In the genomic region with DNA sequence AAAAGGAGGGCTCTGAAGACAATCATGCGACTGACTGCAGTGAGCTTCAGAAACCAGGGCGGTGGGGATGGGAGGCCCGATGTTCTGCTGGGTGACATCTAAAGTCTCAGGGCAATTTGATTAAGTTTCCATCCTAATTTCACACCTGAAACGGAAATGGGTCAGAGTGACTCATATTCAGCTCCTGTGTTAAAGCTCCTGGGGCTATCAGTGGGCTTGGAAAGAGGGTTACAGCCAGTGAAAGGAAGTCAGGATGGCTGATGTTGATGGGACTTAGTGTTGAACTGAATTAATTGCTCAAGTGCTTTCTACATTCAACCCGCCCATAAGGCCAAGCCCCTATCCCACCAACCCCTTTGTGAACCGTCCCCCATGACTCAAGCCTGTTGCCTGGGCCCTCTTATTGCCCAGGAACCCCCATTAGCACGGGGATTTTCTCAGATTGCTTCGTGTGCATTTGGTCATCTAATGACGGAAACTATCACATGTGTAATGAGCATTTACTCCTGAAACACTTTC, we compare ENCODE assay signal across 1 cellular context.
TF ChIP-seq lines count a peak whose summit lies in the region.

No MANE protein-coding gene starts in this region.

TF ChIP-seq in GM12878, 131 proteins besides CTCF, POLR2A, EP300 and RAD21 (continues in another document):
- TF ChIP-seq BCL11A (IDR thresholded peaks at IDR 0.05; ENCODE audit: low read depth, low read length) = peak; percentile 86
- TF ChIP-seq, protein P1, sequence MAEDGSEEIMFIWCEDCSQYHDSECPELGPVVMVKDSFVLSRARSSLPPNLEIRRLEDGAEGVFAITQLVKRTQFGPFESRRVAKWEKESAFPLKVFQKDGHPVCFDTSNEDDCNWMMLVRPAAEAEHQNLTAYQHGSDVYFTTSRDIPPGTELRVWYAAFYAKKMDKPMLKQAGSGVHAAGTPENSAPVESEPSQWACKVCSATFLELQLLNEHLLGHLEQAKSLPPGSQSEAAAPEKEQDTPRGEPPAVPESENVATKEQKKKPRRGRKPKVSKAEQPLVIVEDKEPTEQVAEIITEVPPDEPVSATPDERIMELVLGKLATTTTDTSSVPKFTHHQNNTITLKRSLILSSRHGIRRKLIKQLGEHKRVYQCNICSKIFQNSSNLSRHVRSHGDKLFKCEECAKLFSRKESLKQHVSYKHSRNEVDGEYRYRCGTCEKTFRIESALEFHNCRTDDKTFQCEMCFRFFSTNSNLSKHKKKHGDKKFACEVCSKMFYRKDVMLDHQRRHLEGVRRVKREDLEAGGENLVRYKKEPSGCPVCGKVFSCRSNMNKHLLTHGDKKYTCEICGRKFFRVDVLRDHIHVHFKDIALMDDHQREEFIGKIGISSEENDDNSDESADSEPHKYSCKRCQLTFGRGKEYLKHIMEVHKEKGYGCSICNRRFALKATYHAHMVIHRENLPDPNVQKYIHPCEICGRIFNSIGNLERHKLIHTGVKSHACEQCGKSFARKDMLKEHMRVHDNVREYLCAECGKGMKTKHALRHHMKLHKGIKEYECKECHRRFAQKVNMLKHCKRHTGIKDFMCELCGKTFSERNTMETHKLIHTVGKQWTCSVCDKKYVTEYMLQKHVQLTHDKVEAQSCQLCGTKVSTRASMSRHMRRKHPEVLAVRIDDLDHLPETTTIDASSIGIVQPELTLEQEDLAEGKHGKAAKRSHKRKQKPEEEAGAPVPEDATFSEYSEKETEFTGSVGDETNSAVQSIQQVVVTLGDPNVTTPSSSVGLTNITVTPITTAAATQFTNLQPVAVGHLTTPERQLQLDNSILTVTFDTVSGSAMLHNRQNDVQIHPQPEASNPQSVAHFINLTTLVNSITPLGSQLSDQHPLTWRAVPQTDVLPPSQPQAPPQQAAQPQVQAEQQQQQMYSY (CRISPR knock-in tag; IDR thresholded peaks at IDR 0.05) = no peak
- TF ChIP-seq HCFC1 (IDR thresholded peaks at IDR 0.05; ENCODE audit: low read length) = no peak
- TF ChIP-seq NFIC (IDR thresholded peaks at IDR 0.05; ENCODE audit: low read depth, low read length) = peak; percentile 84
- no peak for TF ChIP-seq SREBF2 (IDR thresholded peaks at IDR 0.05; ENCODE audit: low read length)
- peak; percentile 66; the same call in 1 of the 3 replicates for TF ChIP-seq POU2F2 (IDR thresholded peaks at IDR 0.05; ENCODE audit: borderline replicate concordance, low read depth, low read length)
- TF ChIP-seq HDAC6 (IDR thresholded peaks at IDR 0.05; ENCODE audit: unreplicated experiment) = no peak
- no peak for TF ChIP-seq TCF7 (IDR thresholded peaks at IDR 0.05; ENCODE audit: borderline replicate concordance)
- TF ChIP-seq, protein P2, sequence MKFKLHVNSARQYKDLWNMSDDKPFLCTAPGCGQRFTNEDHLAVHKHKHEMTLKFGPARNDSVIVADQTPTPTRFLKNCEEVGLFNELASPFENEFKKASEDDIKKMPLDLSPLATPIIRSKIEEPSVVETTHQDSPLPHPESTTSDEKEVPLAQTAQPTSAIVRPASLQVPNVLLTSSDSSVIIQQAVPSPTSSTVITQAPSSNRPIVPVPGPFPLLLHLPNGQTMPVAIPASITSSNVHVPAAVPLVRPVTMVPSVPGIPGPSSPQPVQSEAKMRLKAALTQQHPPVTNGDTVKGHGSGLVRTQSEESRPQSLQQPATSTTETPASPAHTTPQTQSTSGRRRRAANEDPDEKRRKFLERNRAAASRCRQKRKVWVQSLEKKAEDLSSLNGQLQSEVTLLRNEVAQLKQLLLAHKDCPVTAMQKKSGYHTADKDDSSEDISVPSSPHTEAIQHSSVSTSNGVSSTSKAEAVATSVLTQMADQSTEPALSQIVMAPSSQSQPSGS (IDR thresholded peaks at IDR 0.05; ENCODE audit: low read length) = peak; percentile 77
- TF ChIP-seq SUPT20H (IDR thresholded peaks at IDR 0.05; ENCODE audit: borderline replicate concordance, control insufficient read depth, low read depth, low read length) = no peak
- no peak for TF ChIP-seq NRF1 (conservative IDR thresholded peaks at IDR 0.05; ENCODE audit: low read depth, low read length)
- TF ChIP-seq TAF1 (IDR thresholded peaks at IDR 0.05; ENCODE audit: borderline replicate concordance, low read depth, low read length) = no peak
- peak; percentile 79; the same call in 1 of the 2 replicates for TF ChIP-seq BMI1 (IDR thresholded peaks at IDR 0.05; ENCODE audit: borderline replicate concordance)
- peak; percentile 72 for TF ChIP-seq CREM (IDR thresholded peaks at IDR 0.05; ENCODE audit: low read depth)
- peak; percentile 81 for TF ChIP-seq FOXM1 (IDR thresholded peaks at IDR 0.05; ENCODE audit: low read depth, low read length)
- TF ChIP-seq CBFB (IDR thresholded peaks at IDR 0.05; ENCODE audit: low read depth) = peak; percentile 70; the same call in 1 of the 2 replicates
- TF ChIP-seq ZNF274 (IDR thresholded peaks at IDR 0.05; ENCODE audit: insufficient read depth, insufficient read length) = no peak
- TF ChIP-seq, protein P3, sequence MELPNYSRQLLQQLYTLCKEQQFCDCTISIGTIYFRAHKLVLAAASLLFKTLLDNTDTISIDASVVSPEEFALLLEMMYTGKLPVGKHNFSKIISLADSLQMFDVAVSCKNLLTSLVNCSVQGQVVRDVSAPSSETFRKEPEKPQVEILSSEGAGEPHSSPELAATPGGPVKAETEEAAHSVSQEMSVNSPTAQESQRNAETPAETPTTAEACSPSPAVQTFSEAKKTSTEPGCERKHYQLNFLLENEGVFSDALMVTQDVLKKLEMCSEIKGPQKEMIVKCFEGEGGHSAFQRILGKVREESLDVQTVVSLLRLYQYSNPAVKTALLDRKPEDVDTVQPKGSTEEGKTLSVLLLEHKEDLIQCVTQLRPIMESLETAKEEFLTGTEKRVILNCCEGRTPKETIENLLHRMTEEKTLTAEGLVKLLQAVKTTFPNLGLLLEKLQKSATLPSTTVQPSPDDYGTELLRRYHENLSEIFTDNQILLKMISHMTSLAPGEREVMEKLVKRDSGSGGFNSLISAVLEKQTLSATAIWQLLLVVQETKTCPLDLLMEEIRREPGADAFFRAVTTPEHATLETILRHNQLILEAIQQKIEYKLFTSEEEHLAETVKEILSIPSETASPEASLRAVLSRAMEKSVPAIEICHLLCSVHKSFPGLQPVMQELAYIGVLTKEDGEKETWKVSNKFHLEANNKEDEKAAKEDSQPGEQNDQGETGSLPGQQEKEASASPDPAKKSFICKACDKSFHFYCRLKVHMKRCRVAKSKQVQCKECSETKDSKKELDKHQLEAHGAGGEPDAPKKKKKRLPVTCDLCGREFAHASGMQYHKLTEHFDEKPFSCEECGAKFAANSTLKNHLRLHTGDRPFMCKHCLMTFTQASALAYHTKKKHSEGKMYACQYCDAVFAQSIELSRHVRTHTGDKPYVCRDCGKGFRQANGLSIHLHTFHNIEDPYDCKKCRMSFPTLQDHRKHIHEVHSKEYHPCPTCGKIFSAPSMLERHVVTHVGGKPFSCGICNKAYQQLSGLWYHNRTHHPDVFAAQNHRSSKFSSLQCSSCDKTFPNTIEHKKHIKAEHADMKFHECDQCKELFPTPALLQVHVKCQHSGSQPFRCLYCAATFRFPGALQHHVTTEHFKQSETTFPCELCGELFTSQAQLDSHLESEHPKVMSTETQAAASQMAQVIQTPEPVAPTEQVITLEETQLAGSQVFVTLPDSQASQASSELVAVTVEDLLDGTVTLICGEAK (IDR thresholded peaks at IDR 0.05; ENCODE audit: borderline replicate concordance) = peak; percentile 21; the same call in 1 of the 2 replicates
- no peak for TF ChIP-seq MYC (IDR thresholded peaks at IDR 0.05; ENCODE audit: insufficient read depth, insufficient read length, insufficient replicate concordance, low read length, severe bottlenecking)
- TF ChIP-seq, protein P4, sequence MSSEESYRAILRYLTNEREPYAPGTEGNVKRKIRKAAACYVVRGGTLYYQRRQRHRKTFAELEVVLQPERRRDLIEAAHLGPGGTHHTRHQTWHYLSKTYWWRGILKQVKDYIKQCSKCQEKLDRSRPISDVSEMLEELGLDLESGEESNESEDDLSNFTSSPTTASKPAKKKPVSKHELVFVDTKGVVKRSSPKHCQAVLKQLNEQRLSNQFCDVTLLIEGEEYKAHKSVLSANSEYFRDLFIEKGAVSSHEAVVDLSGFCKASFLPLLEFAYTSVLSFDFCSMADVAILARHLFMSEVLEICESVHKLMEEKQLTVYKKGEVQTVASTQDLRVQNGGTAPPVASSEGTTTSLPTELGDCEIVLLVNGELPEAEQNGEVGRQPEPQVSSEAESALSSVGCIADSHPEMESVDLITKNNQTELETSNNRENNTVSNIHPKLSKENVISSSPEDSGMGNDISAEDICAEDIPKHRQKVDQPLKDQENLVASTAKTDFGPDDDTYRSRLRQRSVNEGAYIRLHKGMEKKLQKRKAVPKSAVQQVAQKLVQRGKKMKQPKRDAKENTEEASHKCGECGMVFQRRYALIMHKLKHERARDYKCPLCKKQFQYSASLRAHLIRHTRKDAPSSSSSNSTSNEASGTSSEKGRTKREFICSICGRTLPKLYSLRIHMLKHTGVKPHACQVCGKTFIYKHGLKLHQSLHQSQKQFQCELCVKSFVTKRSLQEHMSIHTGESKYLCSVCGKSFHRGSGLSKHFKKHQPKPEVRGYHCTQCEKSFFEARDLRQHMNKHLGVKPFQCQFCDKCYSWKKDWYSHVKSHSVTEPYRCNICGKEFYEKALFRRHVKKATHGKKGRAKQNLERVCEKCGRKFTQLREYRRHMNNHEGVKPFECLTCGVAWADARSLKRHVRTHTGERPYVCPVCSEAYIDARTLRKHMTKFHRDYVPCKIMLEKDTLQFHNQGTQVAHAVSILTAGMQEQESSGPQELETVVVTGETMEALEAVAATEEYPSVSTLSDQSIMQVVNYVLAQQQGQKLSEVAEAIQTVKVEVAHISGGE (CRISPR knock-in tag; IDR thresholded peaks at IDR 0.05) = no peak
- TF ChIP-seq, protein P5, sequence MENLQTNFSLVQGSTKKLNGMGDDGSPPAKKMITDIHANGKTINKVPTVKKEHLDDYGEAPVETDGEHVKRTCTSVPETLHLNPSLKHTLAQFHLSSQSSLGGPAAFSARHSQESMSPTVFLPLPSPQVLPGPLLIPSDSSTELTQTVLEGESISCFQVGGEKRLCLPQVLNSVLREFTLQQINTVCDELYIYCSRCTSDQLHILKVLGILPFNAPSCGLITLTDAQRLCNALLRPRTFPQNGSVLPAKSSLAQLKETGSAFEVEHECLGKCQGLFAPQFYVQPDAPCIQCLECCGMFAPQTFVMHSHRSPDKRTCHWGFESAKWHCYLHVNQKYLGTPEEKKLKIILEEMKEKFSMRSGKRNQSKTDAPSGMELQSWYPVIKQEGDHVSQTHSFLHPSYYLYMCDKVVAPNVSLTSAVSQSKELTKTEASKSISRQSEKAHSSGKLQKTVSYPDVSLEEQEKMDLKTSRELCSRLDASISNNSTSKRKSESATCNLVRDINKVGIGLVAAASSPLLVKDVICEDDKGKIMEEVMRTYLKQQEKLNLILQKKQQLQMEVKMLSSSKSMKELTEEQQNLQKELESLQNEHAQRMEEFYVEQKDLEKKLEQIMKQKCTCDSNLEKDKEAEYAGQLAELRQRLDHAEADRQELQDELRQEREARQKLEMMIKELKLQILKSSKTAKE (IDR thresholded peaks at IDR 0.05; ENCODE audit: low read depth, poor library complexity, severe bottlenecking) = peak; percentile 85
- TF ChIP-seq MTA2 (IDR thresholded peaks at IDR 0.05; ENCODE audit: low read depth) = peak; percentile 97
- peak; percentile 83 for TF ChIP-seq GATAD2B (conservative IDR thresholded peaks at IDR 0.05; ENCODE audit: low read depth)
- peak; percentile 97 for TF ChIP-seq MEF2B (IDR thresholded peaks at IDR 0.05; ENCODE audit: partially characterized antibody, poor library complexity, severe bottlenecking)
- TF ChIP-seq, protein P6, sequence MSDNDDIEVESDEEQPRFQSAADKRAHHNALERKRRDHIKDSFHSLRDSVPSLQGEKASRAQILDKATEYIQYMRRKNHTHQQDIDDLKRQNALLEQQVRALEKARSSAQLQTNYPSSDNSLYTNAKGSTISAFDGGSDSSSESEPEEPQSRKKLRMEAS (IDR thresholded peaks at IDR 0.05; ENCODE audit: low read depth, low read length) = no peak
- no peak for TF ChIP-seq HDGF (IDR thresholded peaks at IDR 0.05)
- TF ChIP-seq ZNF207 (IDR thresholded peaks at IDR 0.05; ENCODE audit: borderline replicate concordance) = 0 out of 2 replicates have a peak, but pooled peaks have one; percentile 36
- TF ChIP-seq, protein P7, sequence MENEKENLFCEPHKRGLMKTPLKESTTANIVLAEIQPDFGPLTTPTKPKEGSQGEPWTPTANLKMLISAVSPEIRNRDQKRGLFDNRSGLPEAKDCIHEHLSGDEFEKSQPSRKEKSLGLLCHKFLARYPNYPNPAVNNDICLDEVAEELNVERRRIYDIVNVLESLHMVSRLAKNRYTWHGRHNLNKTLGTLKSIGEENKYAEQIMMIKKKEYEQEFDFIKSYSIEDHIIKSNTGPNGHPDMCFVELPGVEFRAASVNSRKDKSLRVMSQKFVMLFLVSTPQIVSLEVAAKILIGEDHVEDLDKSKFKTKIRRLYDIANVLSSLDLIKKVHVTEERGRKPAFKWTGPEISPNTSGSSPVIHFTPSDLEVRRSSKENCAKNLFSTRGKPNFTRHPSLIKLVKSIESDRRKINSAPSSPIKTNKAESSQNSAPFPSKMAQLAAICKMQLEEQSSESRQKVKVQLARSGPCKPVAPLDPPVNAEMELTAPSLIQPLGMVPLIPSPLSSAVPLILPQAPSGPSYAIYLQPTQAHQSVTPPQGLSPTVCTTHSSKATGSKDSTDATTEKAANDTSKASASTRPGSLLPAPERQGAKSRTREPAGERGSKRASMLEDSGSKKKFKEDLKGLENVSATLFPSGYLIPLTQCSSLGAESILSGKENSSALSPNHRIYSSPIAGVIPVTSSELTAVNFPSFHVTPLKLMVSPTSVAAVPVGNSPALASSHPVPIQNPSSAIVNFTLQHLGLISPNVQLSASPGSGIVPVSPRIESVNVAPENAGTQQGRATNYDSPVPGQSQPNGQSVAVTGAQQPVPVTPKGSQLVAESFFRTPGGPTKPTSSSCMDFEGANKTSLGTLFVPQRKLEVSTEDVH (IDR thresholded peaks at IDR 0.05; ENCODE audit: low read depth, partially characterized antibody) = no peak
- peak; percentile 72 for TF ChIP-seq RELA (IDR thresholded peaks at IDR 0.05; ENCODE audit: borderline replicate concordance, partially characterized antibody)
- TF ChIP-seq KLF5 (IDR thresholded peaks at IDR 0.05; ENCODE audit: partially characterized antibody) = peak; percentile 84
- TF ChIP-seq, protein P8, sequence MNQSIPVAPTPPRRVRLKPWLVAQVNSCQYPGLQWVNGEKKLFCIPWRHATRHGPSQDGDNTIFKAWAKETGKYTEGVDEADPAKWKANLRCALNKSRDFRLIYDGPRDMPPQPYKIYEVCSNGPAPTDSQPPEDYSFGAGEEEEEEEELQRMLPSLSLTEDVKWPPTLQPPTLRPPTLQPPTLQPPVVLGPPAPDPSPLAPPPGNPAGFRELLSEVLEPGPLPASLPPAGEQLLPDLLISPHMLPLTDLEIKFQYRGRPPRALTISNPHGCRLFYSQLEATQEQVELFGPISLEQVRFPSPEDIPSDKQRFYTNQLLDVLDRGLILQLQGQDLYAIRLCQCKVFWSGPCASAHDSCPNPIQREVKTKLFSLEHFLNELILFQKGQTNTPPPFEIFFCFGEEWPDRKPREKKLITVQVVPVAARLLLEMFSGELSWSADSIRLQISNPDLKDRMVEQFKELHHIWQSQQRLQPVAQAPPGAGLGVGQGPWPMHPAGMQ (IDR thresholded peaks at IDR 0.05; ENCODE audit: borderline replicate concordance) = no peak
